In genomic region chr7:151247016-151247580, GRCh38 we compare ENCODE assay signal across 9 cellular contexts. TPM values are rescaled to one million over a fixed set of nuclear protein-coding genes. Genes with fewer than 3 reads are reported as not detected.
DNase-seq lines count a peak whose midpoint lies in the region; ATAC-seq and TF ChIP-seq lines count a peak whose summit lies in the region.
"Had no signal": no experiment of that assay in that cellular context is flagged by ENCODE, and none has a peak within 500 bp of the region (broad histone marks: within the 10 kb centered on the region; RNA-seq: fewer than 3 reads in every experiment).

No MANE protein-coding gene starts in this region.

- CTCF ChIA-PET in OCI-LY7 (lab: Charles Lee; ENCODE audit: unreplicated experiment): interaction anchor here (1.1 kb wide), 1 partner anchor 9 kb away, joined by 4 read pairs; no protein-coding TSS in a partner anchor
- CTCF ChIA-PET in activated CD8-positive, alpha-beta T cell treated with anti-CD3 and anti-CD28 coated beads, Interleukin-2, amount 10 ng/mL, durations not matched to agents 7 days and 5 days (lab: Charles Lee): interaction anchor here (0.8 to 2.7 kb wide), 6 partner anchors 13 to 123 kb away, joined by 3 to 16 read pairs (median 6); partner anchors contain the start of genes ABCF2 and CHPF2

- H3K4me3 ChIP-seq in ACC112 (ENCODE audit: low read depth, low read length): peak overlapping the region; percentile 82
- H3K4me3 ChIP-seq in OCI-LY7 (ENCODE audit: low read depth, low read length, poor library complexity, severe bottlenecking): no peak overlapping the region
- H3K4me3 ChIP-seq in fibroblast of lung (replicated peaks in 1 of 4; ENCODE audit: control extremely low read depth in 1 of 4, insufficient read depth in 1 of 4, low read depth in 3 of 4, low read length in 4 of 4): peak overlapping the region; percentile 53 to 82 (median 70)
- peak overlapping the region; percentile 74 for H3K4me3 ChIP-seq in neuron (ENCODE audit: low read length)

- H3K9me3 Mint-ChIP-seq in activated CD8-positive, alpha-beta T cell treated with anti-CD3 and anti-CD28 coated beads, Interleukin-2, amount 10 ng/mL, durations not matched to agents 7 days and 5 days (ENCODE audit: insufficient read depth): no peaks in the 10 kb centered on the region

- H3K36me3 ChIP-seq in ACC112 (ENCODE audit: insufficient read depth, low read length): no peaks in the 10 kb centered on the region
- H3K36me3 ChIP-seq in OCI-LY7 (ENCODE audit: insufficient read depth, low read length): no peaks in the 10 kb centered on the region
- peaks cover 2% of the 10 kb centered on the region for H3K36me3 ChIP-seq in fibroblast of lung (ENCODE audit: control insufficient read depth, insufficient read depth, low read length)
- H3K36me3 ChIP-seq in neuron (ENCODE audit: insufficient read depth, low read length): peaks cover 6% of the 10 kb centered on the region

- H3K9ac ChIP-seq in fibroblast of lung (ENCODE audit: insufficient read depth, low read length): no peak overlapping the region

- intact Hi-C loops in OCI-LY7 (cut with micrococcal nuclease; ENCODE audit: unreplicated experiment): no loop called here

- BruUV-seq in OCI-LY7 (replicated peaks; lab: Mats Ljungman, UMichigan): no TSS peak

- peaks cover 47% of the 10 kb centered on the region for H3K4me1 Mint-ChIP-seq in activated CD8-positive, alpha-beta T cell treated with anti-CD3 and anti-CD28 coated beads, Interleukin-2, amount 10 ng/mL, durations not matched to agents 7 days and 5 days (ENCODE audit: low read depth)

- H2AFZ ChIP-seq in ACC112 (ENCODE audit: low read length, unreplicated experiment) (no peak overlapping the region), OCI-LY7 (ENCODE audit: low read length) (no peak overlapping the region), fibroblast of lung (ENCODE audit: low read length) (no peak overlapping the region), neuron (ENCODE audit: low read depth, low read length) (no peak overlapping the region)

- peaks cover 51% of the 10 kb centered on the region for H3K27me3 Mint-ChIP-seq in activated CD8-positive, alpha-beta T cell treated with anti-CD3 and anti-CD28 coated beads, Interleukin-2, amount 10 ng/mL, durations not matched to agents 7 days and 5 days (ENCODE audit: low read depth)

- no peak for ATAC-seq in activated CD8-positive, alpha-beta T cell treated with anti-CD3 and anti-CD28 coated beads, Interleukin-2, amount 10 ng/mL, durations not matched to agents 7 days and 5 days
- ATAC-seq in GM21576 (IDR thresholded peaks at IDR 0.05; ENCODE audit: unreplicated experiment): no peak

- DNase-seq in OCI-LY7 (ENCODE audit: low spot score) (no peak), fibroblast of lung (ENCODE audit: low read depth in 2 of 2) (no peak), SK-N-DZ (ENCODE audit: low spot score) (no peak), activated T-cell treated with anti-CD3 and anti-CD28 coated beads for 4 hours (no peak)
- DNase-seq in activated CD8-positive, alpha-beta T cell treated with anti-CD3 and anti-CD28 coated beads, Interleukin-2, amount 10 ng/mL, durations not matched to agents 7 days and 5 days: no peak
- DNase-seq: amniotic stem cell had no signal

- H3K9me3 ChIP-seq in OCI-LY7 (ENCODE audit: low read length) (no peaks in the 10 kb centered on the region), fibroblast of lung (ENCODE audit: control insufficient read depth, insufficient read depth, low read depth, low read length) (no peaks in the 10 kb centered on the region), neuron (ENCODE audit: low read length) (no peaks in the 10 kb centered on the region)

- no peak overlapping the region for H3K4me3 Mint-ChIP-seq in activated CD8-positive, alpha-beta T cell treated with anti-CD3 and anti-CD28 coated beads, Interleukin-2, amount 10 ng/mL, durations not matched to agents 7 days and 5 days

- H3K27ac Mint-ChIP-seq in activated CD8-positive, alpha-beta T cell treated with anti-CD3 and anti-CD28 coated beads, Interleukin-2, amount 10 ng/mL, durations not matched to agents 7 days and 5 days: no peak overlapping the region

- H3K36me3 Mint-ChIP-seq in activated CD8-positive, alpha-beta T cell treated with anti-CD3 and anti-CD28 coated beads, Interleukin-2, amount 10 ng/mL, durations not matched to agents 7 days and 5 days (ENCODE audit: low read depth): no peaks in the 10 kb centered on the region

- H3K4me2 ChIP-seq in OCI-LY7 (ENCODE audit: low read length): peak overlapping the region; percentile 64; the same call in 1 of the 2 replicates
- peak overlapping the region; percentile 100 for H3K4me2 ChIP-seq in fibroblast of lung (ENCODE audit: extremely low read depth, insufficient read depth, low read length)

- peaks cover 12% of the 10 kb centered on the region for H3K79me2 ChIP-seq in ACC112 (ENCODE audit: control insufficient read depth, insufficient read depth, low read length, unreplicated experiment)
- no peaks in the 10 kb centered on the region for H3K79me2 ChIP-seq in OCI-LY7 (ENCODE audit: insufficient read depth, low read depth, low read length)
- H3K79me2 ChIP-seq in fibroblast of lung (ENCODE audit: control insufficient read depth, insufficient read depth, low read length): peaks cover 5% of the 10 kb centered on the region

- POLR2A ChIA-PET in OCI-LY7 (lab: Charles Lee): no interaction called here
- POLR2A ChIA-PET in activated CD8-positive, alpha-beta T cell treated with anti-CD3 and anti-CD28 coated beads, Interleukin-2, amount 10 ng/mL, durations not matched to agents 7 days and 5 days (lab: Charles Lee): interaction anchor here (0.6 to 1.0 kb wide), 2 partner anchors 10 to 20 kb away, joined by 3 read pairs; partner anchors contain the start of gene ABCF2

- H3K9me2 ChIP-seq in OCI-LY7 (ENCODE audit: insufficient read depth, low read length): no peaks in the 10 kb centered on the region

- H4K20me1 ChIP-seq in OCI-LY7 (ENCODE audit: insufficient read depth, low read length) (peaks cover 6% of the 10 kb centered on the region; the same call in 1 of the 2 replicates), fibroblast of lung (ENCODE audit: control insufficient read depth, extremely low read depth, insufficient read depth, low read length) (no peaks in the 10 kb centered on the region)

- H3K4me1 ChIP-seq in ACC112 (ENCODE audit: control insufficient read depth, insufficient read depth, low read length, unreplicated experiment) (peaks cover 48% of the 10 kb centered on the region), OCI-LY7 (ENCODE audit: insufficient read depth, low read length, poor library complexity, severe bottlenecking) (peaks cover 64% of the 10 kb centered on the region), fibroblast of lung (ENCODE audit: control insufficient read depth, extremely low read depth, insufficient read depth, low read length) (peaks cover 34% of the 10 kb centered on the region), neuron (ENCODE audit: insufficient read depth, low read length) (peaks cover 68% of the 10 kb centered on the region)

- H3K27me3 ChIP-seq in ACC112 (ENCODE audit: insufficient read depth, low read length): no peaks in the 10 kb centered on the region
- no peaks in the 10 kb centered on the region for H3K27me3 ChIP-seq in fibroblast of lung (ENCODE audit: control insufficient read depth, insufficient read depth, low read length)
- H3K27me3 ChIP-seq in neuron (ENCODE audit: insufficient read depth, low read length): no peaks in the 10 kb centered on the region

- H3K27ac ChIP-seq in ACC112 (ENCODE audit: low read depth, low read length) (peak overlapping the region; percentile 70), OCI-LY7 (ENCODE audit: low read depth, low read length, poor library complexity, severe bottlenecking) (no peak overlapping the region), fibroblast of lung (ENCODE audit: insufficient read depth, low read length) (peak overlapping the region; percentile 59)

- no peak for TF ChIP-seq CTCF in OCI-LY7 (conservative IDR thresholded peaks at IDR 0.05; ENCODE audit: low read length)
- no peak for TF ChIP-seq CTCF in fibroblast of lung (conservative IDR thresholded peaks at IDR 0.05 in 1 of 2, IDR thresholded peaks at IDR 0.05 in 1 of 2; ENCODE audit: low read depth in 1 of 2, low read length in 2 of 2)

RNA-seq across cellular contexts. Expression of gene SMARCD3, which starts 1.4 kb away (rescaled TPM):
- total RNA-seq in OCI-LY7 (2014; rRNA removed; shearing (Covaris generic)): 1.5 and 2.5 TPM in 2 replicates
- 1.5 and 1.9 TPM in 2 replicates for total RNA-seq in OCI-LY7 (2022)
- total RNA-seq in fibroblast of lung: 23.8 and 27.0 TPM in 2 replicates
- polyA plus RNA-seq in fibroblast of lung: 30.7 and 30.9 TPM in 2 replicates
- 30.4 and 32.5 TPM in 2 replicates for polyA plus RNA-seq in fibroblast of lung (2012)
- 41.0 and 45.7 TPM in 2 replicates for polyA minus RNA-seq in fibroblast of lung (ENCODE audit: low replicate concordance)
- polyA plus RNA-seq in SK-N-DZ (2014; cell fraction: cytosol; rRNA removed): 4.1 and 7.2 TPM in 2 replicates
- 26.6 and 29.5 TPM in 2 replicates for polyA plus RNA-seq in SK-N-DZ (2014; cell fraction: nucleus; rRNA removed)
- total RNA-seq in activated CD8-positive, alpha-beta T cell treated with anti-CD3 and anti-CD28 coated beads, Interleukin-2, amount 10 ng/mL, durations not matched to agents 7 days and 5 days: 1 to 10 TPM; 4.2 to 4.7 TPM

RNA-seq across cellular contexts. Expression of gene CHPF2, which starts 14.8 kb away (rescaled TPM):
- 19.8 and 27.0 TPM in 2 replicates for total RNA-seq in OCI-LY7 (2014; rRNA removed; shearing (Covaris generic))
- total RNA-seq in OCI-LY7 (2022) (29.8 and 34.2 TPM in 2 replicates), fibroblast of lung (33.9 and 46.7 TPM in 2 replicates)
- polyA plus RNA-seq in fibroblast of lung: 33.6 and 42.5 TPM in 2 replicates
- 52.1 and 56.7 TPM in 2 replicates for polyA plus RNA-seq in fibroblast of lung (2012)
- polyA minus RNA-seq in fibroblast of lung (ENCODE audit: low replicate concordance): 64.7 and 75.7 TPM in 2 replicates
- 13.0 and 13.8 TPM in 2 replicates for polyA plus RNA-seq in SK-N-DZ (2014; cell fraction: cytosol; rRNA removed)
- 31.6 and 43.8 TPM in 2 replicates for polyA plus RNA-seq in SK-N-DZ (2014; cell fraction: nucleus; rRNA removed)
- 10 to 100 TPM; 34.7 to 36.1 TPM for total RNA-seq in activated CD8-positive, alpha-beta T cell treated with anti-CD3 and anti-CD28 coated beads, Interleukin-2, amount 10 ng/mL, durations not matched to agents 7 days and 5 days

RNA-seq across cellular contexts. Expression of gene ABCF2, which starts 20.1 kb away (rescaled TPM):
- 30.7 and 31.8 TPM in 2 replicates for total RNA-seq in OCI-LY7 (2014; rRNA removed; shearing (Covaris generic))
- total RNA-seq in OCI-LY7 (2022) (28.6 and 44.9 TPM in 2 replicates), fibroblast of lung (46.4 and 46.7 TPM in 2 replicates)
- 41.6 and 66.1 TPM in 2 replicates for polyA plus RNA-seq in fibroblast of lung
- polyA plus RNA-seq in fibroblast of lung (2012): 33.1 and 53.6 TPM in 2 replicates
- 56.0 and 72.3 TPM in 2 replicates for polyA minus RNA-seq in fibroblast of lung (ENCODE audit: low replicate concordance)
- 47.9 and 53.6 TPM in 2 replicates for polyA plus RNA-seq in SK-N-DZ (2014; cell fraction: cytosol; rRNA removed)
- polyA plus RNA-seq in SK-N-DZ (2014; cell fraction: nucleus; rRNA removed): 26.4 and 29.3 TPM in 2 replicates
- 10 to 100 TPM; 38.2 to 45.9 TPM for total RNA-seq in activated CD8-positive, alpha-beta T cell treated with anti-CD3 and anti-CD28 coated beads, Interleukin-2, amount 10 ng/mL, durations not matched to agents 7 days and 5 days

RNA-seq across cellular contexts. Expression of gene H2BK1, which starts 36.8 kb away (rescaled TPM):
- 1.3 TPM in 1 of 2 replicates, not detected in the other for total RNA-seq in OCI-LY7 (2014; rRNA removed; shearing (Covaris generic))
- total RNA-seq in OCI-LY7 (2022): not detected in 2 replicates
- total RNA-seq in fibroblast of lung: not detected in 2 replicates
- not detected in 2 replicates for polyA plus RNA-seq in fibroblast of lung
- polyA plus RNA-seq in fibroblast of lung (2012): not detected in 2 replicates
- polyA minus RNA-seq in fibroblast of lung (ENCODE audit: low replicate concordance): not detected in 2 replicates
- not detected in 2 replicates for polyA plus RNA-seq in SK-N-DZ (2014; cell fraction: cytosol; rRNA removed)
- polyA plus RNA-seq in SK-N-DZ (2014; cell fraction: nucleus; rRNA removed): not detected in 2 replicates
- total RNA-seq in activated CD8-positive, alpha-beta T cell treated with anti-CD3 and anti-CD28 coated beads, Interleukin-2, amount 10 ng/mL, durations not matched to agents 7 days and 5 days: under 1 TPM in 1 of 2 experiments, not detected in 1; 0.76 TPM
